ENCODE assay signal across 12 cellular contexts in the genomic region with DNA sequence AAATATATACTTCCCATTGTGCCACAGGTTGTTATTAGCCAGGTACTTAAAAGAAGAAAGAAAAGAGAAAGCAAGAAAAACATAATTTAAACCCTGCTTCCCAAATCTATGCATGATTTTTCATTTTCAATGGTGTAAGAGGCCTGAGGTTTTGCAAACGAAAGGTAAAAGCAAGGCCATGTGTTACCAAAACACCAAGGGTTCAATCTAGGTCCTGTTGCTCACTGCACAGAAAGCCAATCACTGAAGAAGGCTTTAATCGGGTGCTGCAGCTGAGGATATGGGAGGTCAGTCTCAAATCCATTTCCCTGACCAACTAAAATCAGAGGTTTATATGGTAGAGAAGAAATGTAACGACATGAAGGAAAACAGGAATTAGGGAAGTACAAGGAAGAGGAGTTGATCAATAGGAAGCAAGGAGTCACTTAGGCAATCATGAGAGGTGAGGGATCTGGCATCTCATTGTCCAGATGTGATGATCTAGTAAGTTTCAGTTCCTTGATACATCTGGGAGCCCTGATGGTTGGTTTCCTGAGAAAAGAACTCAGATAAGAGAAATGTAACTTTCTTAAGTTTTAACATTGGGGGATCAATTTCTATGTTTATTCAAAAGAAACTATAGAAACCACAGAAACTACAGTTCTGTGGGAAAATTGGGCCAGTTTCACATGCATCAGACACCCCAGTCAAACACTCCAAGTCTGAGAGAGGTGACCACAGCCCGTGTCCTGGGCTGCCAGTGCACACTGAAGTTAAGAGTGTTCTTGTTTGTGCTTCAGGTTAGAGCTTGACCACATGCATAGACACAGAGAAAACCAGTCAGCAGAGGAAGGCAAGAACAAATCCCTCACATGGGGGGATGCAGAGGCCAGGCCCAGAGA.
"Had no signal": no experiment of that assay in that cellular context is flagged by ENCODE, and none has a peak within 500 bp of the region (broad histone marks: within the 10 kb centered on the region; RNA-seq: fewer than 3 reads in every experiment).

No MANE protein-coding gene starts in this region.

- H3K4me1 Mint-ChIP-seq: natural killer cell had no signal

- H3K36me3 Mint-ChIP-seq: natural killer cell had no signal

- H3K9me3 Mint-ChIP-seq: natural killer cell had no signal

- H3K4me3 Mint-ChIP-seq: natural killer cell had no signal

- H3K27ac Mint-ChIP-seq: natural killer cell had no signal

- DNase-seq: activated naive CD4-positive, alpha-beta T cell treated with Interleukin-2 at 50 U/mL for 16 hours; anterior cingulate cortex; cortex of kidney; effector CD4-positive, alpha-beta T cell; esophagus squamous epithelium; kidney glomerular epithelial cell; mesenchymal stem cell; natural killer cell; stimulated activated CD4-positive, alpha-beta T cell treated with anti-CD3 and anti-CD28 coated beads, Interleukin-1b, Interleukin-23, amount 100 ng/mL, for 48 hours; tibial artery; uterus had no signal

- ATAC-seq: activated CD4-positive, CD25-positive, alpha-beta regulatory T cell treated with anti-CD3 and anti-CD28 coated beads, Interleukin-2, amount 50 U/mL, for 24 hours; natural killer cell had no signal
